In genomic region chr15:41607033-41607432, GRCh38 we compare ENCODE assay signal across 12 cellular contexts. TPM values are rescaled to one million over a fixed set of nuclear protein-coding genes. Genes with fewer than 3 reads are reported as not detected.
DNase-seq lines count a peak whose midpoint lies in the region; ATAC-seq and TF ChIP-seq lines count a peak whose summit lies in the region.
"Had no signal": no experiment of that assay in that cellular context is flagged by ENCODE, and none has a peak within 500 bp of the region (broad histone marks: within the 10 kb centered on the region; RNA-seq: fewer than 3 reads in every experiment).

No MANE protein-coding gene starts in this region.

- H3K4me3 ChIP-seq in mesenchymal stem cell (ENCODE audit: insufficient read depth in 1 of 2, low read depth in 1 of 2, low read length in 2 of 2) (no peak overlapping the region), coronary artery (no peak overlapping the region), vagina (no peak overlapping the region)

- no peak overlapping the region for H2BK15ac ChIP-seq in mesenchymal stem cell (ENCODE audit: low read depth, poor library complexity, severe bottlenecking)

- H3K27ac ChIP-seq in mesenchymal stem cell (ENCODE audit: low read length, poor library complexity, severe bottlenecking) (no peak overlapping the region), coronary artery (no peak overlapping the region), vagina (no peak overlapping the region)

- no peak overlapping the region for H4K91ac ChIP-seq in mesenchymal stem cell (ENCODE audit: low read length)

- no peak overlapping the region for H4K8ac ChIP-seq in mesenchymal stem cell (ENCODE audit: low read length)

- H2BK12ac ChIP-seq in mesenchymal stem cell (ENCODE audit: low read length in 2 of 2): no peak overlapping the region

- H3K36me3 ChIP-seq in mesenchymal stem cell (ENCODE audit: control insufficient read depth in 1 of 2, insufficient read depth in 2 of 2, low read depth in 1 of 2, low read length in 2 of 2) (no peaks in the 10 kb centered on the region), vagina (no peaks in the 10 kb centered on the region)

- peaks cover 1% of the 10 kb centered on the region for H3K4me1 ChIP-seq in mesenchymal stem cell (ENCODE audit: control insufficient read depth, insufficient read depth, low read depth, low read length)
- H3K4me1 ChIP-seq in vagina: no peaks in the 10 kb centered on the region

- H3K23ac ChIP-seq in mesenchymal stem cell (ENCODE audit: low read length in 2 of 2): no peak overlapping the region

- intact Hi-C loops in vagina (cut with DNase I): loop anchor here (10.0 kb wide), 1 partner anchor 52 kb away; the partner anchor contains the start of gene TYRO3

- TF ChIP-seq CTCF in coronary artery (IDR thresholded peaks at IDR 0.05) (no peak), vagina (IDR thresholded peaks at IDR 0.05) (no peak)

- no peak overlapping the region for H3K4me2 ChIP-seq in mesenchymal stem cell (ENCODE audit: low read length, poor library complexity, severe bottlenecking)

- no peak for TF ChIP-seq POLR2A in vagina (IDR thresholded peaks at IDR 0.05)

- no peak overlapping the region for H2AK5ac ChIP-seq in mesenchymal stem cell (ENCODE audit: low read length, severe bottlenecking)

- in situ Hi-C loops in Caki2 (cut with HindIII; ENCODE audit: low pct_unique_long_range_greater_than_20kb, low sequenced_read_pairs): no loop called here

- no peaks in the 10 kb centered on the region for H3K9me3 ChIP-seq in mesenchymal stem cell (ENCODE audit: control insufficient read depth, low read length)
- H3K9me3 ChIP-seq in vagina: no peaks in the 10 kb centered on the region

- WGBS in mesenchymal stem cell: 89% methylated on average over 1 of the region's 1 CpG

- H3K79me1 ChIP-seq in mesenchymal stem cell (replicated peaks; ENCODE audit: low read length, poor library complexity, severe bottlenecking): no peaks in the 10 kb centered on the region

- H2AFZ ChIP-seq in mesenchymal stem cell (ENCODE audit: low read depth, low read length): no peak overlapping the region

- no peak overlapping the region for H2BK120ac ChIP-seq in mesenchymal stem cell (ENCODE audit: low read depth, low read length)

- peak overlapping the region; percentile 13 for H3K9ac ChIP-seq in mesenchymal stem cell (ENCODE audit: low read length)

- no peak overlapping the region for H3K4ac ChIP-seq in mesenchymal stem cell (ENCODE audit: low read depth in 1 of 2, low read length in 2 of 2)

- DNase-seq in Caki2 (ENCODE audit: low read depth) (peak; percentile 20), NCI-H1694 (lab: John Stamatoyannopoulos, UW) (peak; percentile 28), cerebellum (ENCODE audit: low spot score) (peak; percentile 89), mesenchymal stem cell (peak; percentile 79), coronary artery (ENCODE audit: low spot score) (no peak), vagina (ENCODE audit: extremely low spot score in 2 of 2) (no peak), NCI-H146 (lab: John Stamatoyannopoulos, UW) (no peak)
- DNase-seq: activated CD4-positive, CD25-positive, alpha-beta regulatory T cell treated with anti-CD3 and anti-CD28 coated beads, Interleukin-2, amount 50 U/mL, for 72 hours; activated effector memory CD4-positive, alpha-beta T cell treated with anti-CD3 and anti-CD28 coated beads, Interleukin-2, amount 50 U/mL, for 16 hours; immature natural killer cell; SHP77 had no signal

- H3K18ac ChIP-seq in mesenchymal stem cell (ENCODE audit: low read depth in 1 of 2, low read length in 2 of 2): no peak overlapping the region

- no peak overlapping the region for H3K14ac ChIP-seq in mesenchymal stem cell (ENCODE audit: low read length in 2 of 2)

- H3K27me3 ChIP-seq in mesenchymal stem cell (ENCODE audit: control insufficient read depth in 1 of 2, insufficient read depth in 1 of 2, low read length in 2 of 2) (no peaks in the 10 kb centered on the region), vagina (no peaks in the 10 kb centered on the region)

- no peak for ATAC-seq in GM19351 (IDR thresholded peaks at IDR 0.05; ENCODE audit: unreplicated experiment)

- no peak overlapping the region for H2BK5ac ChIP-seq in mesenchymal stem cell (ENCODE audit: low read depth, low read length, poor library complexity, severe bottlenecking)

RNA-seq across cellular contexts. Expression of gene TYRO3, which starts 48.0 kb away (rescaled TPM):
- 16.5 and 20.2 TPM in 2 replicates for total RNA-seq in Caki2 (2014; rRNA removed; shearing (Covaris generic); ENCODE audit: low replicate concordance)
- 13.1 TPM for total RNA-seq in cerebellum
- polyA plus RNA-seq in mesenchymal stem cell (2013, experiment 1 of 2): 33.5 TPM
- 33.5 TPM for polyA plus RNA-seq in mesenchymal stem cell (2013, experiment 2 of 2)
- 13.3 TPM for total RNA-seq in vagina

RNA-seq across cellular contexts. Expression of gene MGA, which starts 53.2 kb away (rescaled TPM):
- total RNA-seq in Caki2 (2014; rRNA removed; shearing (Covaris generic); ENCODE audit: low replicate concordance): 21.0 and 36.1 TPM in 2 replicates
- 85.4 TPM for total RNA-seq in cerebellum
- polyA plus RNA-seq in mesenchymal stem cell (2013, experiment 1 of 2): 4.9 TPM
- polyA plus RNA-seq in mesenchymal stem cell (2013, experiment 2 of 2): 4.9 TPM
- 44.2 TPM for total RNA-seq in vagina

Comparison
In these comparisons a context has a peak if more than half of its experiments do, and no peak if none do; other contexts are left out.
1. DNase-seq: peak in Caki2 (single experiment), NCI-H1694 (single experiment), cerebellum (single experiment) and mesenchymal stem cell (single experiment); none in coronary artery (single experiment), vagina (0 of 2) and NCI-H146 (single experiment).